In the genomic region with DNA sequence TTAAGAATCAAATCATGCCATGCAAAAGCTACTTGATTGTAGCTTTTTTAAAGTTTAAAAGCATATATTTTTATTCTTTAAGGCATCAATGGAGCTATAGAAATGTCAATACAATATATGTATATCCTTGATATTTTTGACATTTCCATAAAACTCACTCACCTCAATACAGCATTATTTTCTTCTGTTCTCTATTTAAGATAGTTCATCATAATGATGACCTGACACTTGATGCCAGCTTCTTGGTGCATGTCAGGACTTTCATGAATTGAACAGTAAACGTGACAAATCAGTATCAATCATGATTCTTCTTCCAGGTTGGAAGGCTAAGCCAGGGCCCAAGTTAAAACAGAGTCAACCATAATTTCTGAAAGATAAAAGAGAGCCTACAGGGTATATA, we compare ENCODE assay signal across 10 cellular contexts.
"Had no signal": no experiment of that assay in that cellular context is flagged by ENCODE, and none has a peak within 500 bp of the region (broad histone marks: within the 10 kb centered on the region; RNA-seq: fewer than 3 reads in every experiment).

No MANE protein-coding gene starts in this region.

- ATAC-seq: activated CD4-positive, alpha-beta T cell treated with anti-CD3 and anti-CD28 coated beads for 36 hours; activated CD4-positive, CD25-positive, alpha-beta regulatory T cell treated with anti-CD3 and anti-CD28 coated beads, Interleukin-2, amount 50 U/mL, for 24 hours; activated CD8-positive, alpha-beta memory T cell treated with anti-CD3 and anti-CD28 coated beads, Interleukin-2, amount 10 ng/mL, durations not matched to agents 7 days and 5 days; activated CD8-positive, alpha-beta T cell treated with anti-CD3 and anti-CD28 coated beads for 36 hours; activated CD8-positive, alpha-beta T cell treated with anti-CD3 and anti-CD28 coated beads, Interleukin-2, amount 10 ng/mL, durations not matched to agents 7 days and 5 days; T-cell; T-helper 17 cell; WTC11 had no signal

- H3K27ac ChIP-seq: VCaP, WERI-Rb-1 had no signal

- H3K36me3 ChIP-seq: WERI-Rb-1 had no signal
